In genomic region chr6:41200296-41200900, GRCh38 we compare ENCODE assay signal across 9 cellular contexts. TPM values are rescaled to one million over a fixed set of nuclear protein-coding genes. Genes with fewer than 3 reads are reported as not detected.
DNase-seq lines count a peak whose midpoint lies in the region; ATAC-seq, FAIRE-seq and TF ChIP-seq lines count a peak whose summit lies in the region.
"Had no signal": no experiment of that assay in that cellular context is flagged by ENCODE, and none has a peak within 500 bp of the region (broad histone marks: within the 10 kb centered on the region; RNA-seq: fewer than 3 reads in every experiment).

No MANE protein-coding gene starts in this region.

- CTCF ChIA-PET in activated CD4-positive, alpha-beta T cell treated with anti-CD3 and anti-CD28 coated beads, Interleukin-2, amount 10 ng/mL, durations not matched to agents 7 days and 5 days (lab: Charles Lee) = interaction anchor here (1.0 to 1.6 kb wide), 3 partner anchors 10 to 18 kb away, joined by 4 to 7 read pairs (median 6); no protein-coding TSS in a partner anchor

- H3K4me1 ChIP-seq in spleen = peaks cover 11 to 78% (median 43%) of the 10 kb centered on the region in 6 donors
- H3K4me1 ChIP-seq in suprapubic skin = peaks cover 4% of the 10 kb centered on the region

- 19 to 42% (median 23%) methylated on average over 2 of the region's 2 CpGs for WGBS in spleen, 5 donors
- 72% methylated on average over 2 of the region's 2 CpGs for WGBS in suprapubic skin

- intact Hi-C loops in spleen (cut with DNase I; ENCODE audit: low total_unique reads) = no loop called here

- peak overlapping the region; percentile 77 to 97 (median 94) for H3K27ac ChIP-seq in spleen
- no peak overlapping the region for H3K27ac ChIP-seq in suprapubic skin

- H3K4me3 Mint-ChIP-seq in IgD-negative memory B cell = peak overlapping the region; percentile 81 to 90 (median 85)
- H3K4me3 Mint-ChIP-seq in activated CD4-positive, alpha-beta T cell treated with anti-CD3 and anti-CD28 coated beads, Interleukin-2, amount 10 ng/mL, durations not matched to agents 7 days and 5 days = peak overlapping the region; percentile 72

- no peaks in the 10 kb centered on the region for H3K9me3 ChIP-seq in spleen
- H3K9me3 ChIP-seq in suprapubic skin = no peaks in the 10 kb centered on the region

- H3K36me3 ChIP-seq in spleen (peaks cover 0 to 26% (median 0%) of the 10 kb centered on the region in 6 donors), suprapubic skin (no peaks in the 10 kb centered on the region)

- FAIRE-seq in GM12891 (lab: Jason Lieb, UNC) = no peak

- H3K27me3 Mint-ChIP-seq in IgD-negative memory B cell = peaks cover 3% of the 10 kb centered on the region
- H3K27me3 Mint-ChIP-seq in activated CD4-positive, alpha-beta T cell treated with anti-CD3 and anti-CD28 coated beads, Interleukin-2, amount 10 ng/mL, durations not matched to agents 7 days and 5 days = no peaks in the 10 kb centered on the region

- H3K4me3 ChIP-seq in spleen = peak overlapping the region in 7 of 8 donors; percentile 18 to 68 (median 35)
- H3K4me3 ChIP-seq in suprapubic skin = no peak overlapping the region

- H3K9me3 Mint-ChIP-seq in IgD-negative memory B cell = peaks cover 0 to 4% (median 0%) of the 10 kb centered on the region in 3 donors
- peaks cover 13% of the 10 kb centered on the region for H3K9me3 Mint-ChIP-seq in activated CD4-positive, alpha-beta T cell treated with anti-CD3 and anti-CD28 coated beads, Interleukin-2, amount 10 ng/mL, durations not matched to agents 7 days and 5 days

- POLR2A ChIA-PET in activated CD4-positive, alpha-beta T cell treated with anti-CD3 and anti-CD28 coated beads, Interleukin-2, amount 10 ng/mL, durations not matched to agents 7 days and 5 days (lab: Charles Lee) = interaction anchor here (1.2 kb wide), 1 partner anchor 11 kb away, joined by 3 read pairs; no protein-coding TSS in a partner anchor

- no peak for TF ChIP-seq EP300 in suprapubic skin (IDR thresholded peaks at IDR 0.05)

- TF ChIP-seq POLR2A in GM12891 (IDR thresholded peaks at IDR 0.05; ENCODE audit: low read depth, low read length) (no peak), spleen (IDR thresholded peaks at IDR 0.05) (peak in 1 of 3 donors; percentile 8), suprapubic skin (IDR thresholded peaks at IDR 0.05) (no peak)

- TF ChIP-seq CTCF in spleen (IDR thresholded peaks at IDR 0.05 in 8 of 11, conservative IDR thresholded peaks at IDR 0.05 in 3 of 11) (peak in 2 of 11 experiments; percentile 5 to 7), omental fat pad (IDR thresholded peaks at IDR 0.05) (no peak), suprapubic skin (IDR thresholded peaks at IDR 0.05) (no peak)

- peaks cover 10% of the 10 kb centered on the region for H3K36me3 Mint-ChIP-seq in IgD-negative memory B cell
- H3K36me3 Mint-ChIP-seq in activated CD4-positive, alpha-beta T cell treated with anti-CD3 and anti-CD28 coated beads, Interleukin-2, amount 10 ng/mL, durations not matched to agents 7 days and 5 days (ENCODE audit: low read depth) = peaks cover 41% of the 10 kb centered on the region

- peak overlapping the region; percentile 90 to 96 (median 93) for H3K27ac Mint-ChIP-seq in IgD-negative memory B cell
- peak overlapping the region; percentile 95 for H3K27ac Mint-ChIP-seq in activated CD4-positive, alpha-beta T cell treated with anti-CD3 and anti-CD28 coated beads, Interleukin-2, amount 10 ng/mL, durations not matched to agents 7 days and 5 days

- ATAC-seq in esophagus mucosa (peak; percentile 29), omental fat pad (ENCODE audit: low FRiP score) (no peak)

- DNase-seq in GM12891 (ENCODE audit: insufficient read length, low spot score) (no peak), spleen (peak; percentile 90), omental fat pad (ENCODE audit: low spot score) (no peak), suprapubic skin (ENCODE audit: low spot score in 2 of 2) (no peak), NCI-H2171 treated with DMSO at 0.1 percent for 48 hours (lab: John Stamatoyannopoulos, UW) (no peak)
- DNase-seq in activated CD4-positive, alpha-beta T cell treated with anti-CD3 and anti-CD28 coated beads, Interleukin-2, amount 10 ng/mL, durations not matched to agents 7 days and 5 days = peak; percentile 88

- H3K27me3 ChIP-seq in spleen (replicated peaks in 1 of 7) (no peaks in the 10 kb centered on the region), suprapubic skin (peaks cover 10% of the 10 kb centered on the region)

- peaks cover 36 to 54% (median 46%) of the 10 kb centered on the region in 3 donors for H3K4me1 Mint-ChIP-seq in IgD-negative memory B cell
- H3K4me1 Mint-ChIP-seq in activated CD4-positive, alpha-beta T cell treated with anti-CD3 and anti-CD28 coated beads, Interleukin-2, amount 10 ng/mL, durations not matched to agents 7 days and 5 days = peaks cover 78% of the 10 kb centered on the region

TF ChIP-seq in GM12891, 5 proteins besides CTCF, POLR2A, EP300 and RAD21:
- TF ChIP-seq POU2F2 (IDR thresholded peaks at IDR 0.05; ENCODE audit: low read depth, low read length) = no peak
- peak; percentile 34; the same call in 1 of the 2 replicates for TF ChIP-seq SPI1 (IDR thresholded peaks at IDR 0.05; ENCODE audit: low read depth, low read length)

RNA-seq across cellular contexts. Expression of gene TREML2, which starts 0.6 kb away (rescaled TPM):
- polyA plus RNA-seq in GM12891 (2012; ENCODE audit: low read depth, missing spikeins) = 4.2 TPM
- polyA plus RNA-seq in IgD-negative memory B cell = 12.4 TPM
- total RNA-seq in activated CD4-positive, alpha-beta T cell treated with anti-CD3 and anti-CD28 coated beads, Interleukin-2, amount 10 ng/mL, durations not matched to agents 7 days and 5 days = 10 to 100 TPM; 22.9 to 25.8 TPM
- total RNA-seq in esophagus mucosa = 0.04 TPM
- total RNA-seq in spleen = 10 to 100 TPM in 5 of 7 donors, 1 to 10 TPM in 2; 7.4 to 28.8 (median 12.2) TPM
- 1 to 10 TPM; 1.9 to 5.4 (median 4.6) TPM for polyA plus RNA-seq in spleen
- 1 to 10 TPM in 1 of 4 donors, under 1 TPM in 3; 0.19 to 4.3 (median 0.34) TPM for total RNA-seq in omental fat pad
- total RNA-seq in suprapubic skin = not detected
- total RNA-seq: fibroblast of lung had no signal
- polyA plus RNA-seq: fibroblast of lung had no signal

RNA-seq across cellular contexts. Expression of gene TREML4, which starts 27.8 kb away (rescaled TPM):
- polyA plus RNA-seq in GM12891 (2012; ENCODE audit: low read depth, missing spikeins) = 0.06 TPM
- polyA plus RNA-seq in IgD-negative memory B cell = 2.2 TPM
- not detected for total RNA-seq in activated CD4-positive, alpha-beta T cell treated with anti-CD3 and anti-CD28 coated beads, Interleukin-2, amount 10 ng/mL, durations not matched to agents 7 days and 5 days
- not detected for total RNA-seq in esophagus mucosa
- 1 to 10 TPM in 1 of 7 donors, not detected in 6; 2.2 TPM for total RNA-seq in spleen
- polyA plus RNA-seq in spleen = under 1 TPM in 1 of 3 donors, not detected in 2; 0.44 TPM
- total RNA-seq in omental fat pad = not detected
- not detected for total RNA-seq in suprapubic skin
- total RNA-seq: fibroblast of lung had no signal
- polyA plus RNA-seq: fibroblast of lung had no signal

RNA-seq across cellular contexts. Expression of gene TREM2, which starts 37.5 kb away (rescaled TPM):
- polyA plus RNA-seq in GM12891 (2012; ENCODE audit: low read depth, missing spikeins) = not detected
- polyA plus RNA-seq in IgD-negative memory B cell = not detected
- not detected for total RNA-seq in activated CD4-positive, alpha-beta T cell treated with anti-CD3 and anti-CD28 coated beads, Interleukin-2, amount 10 ng/mL, durations not matched to agents 7 days and 5 days
- total RNA-seq in esophagus mucosa = 1.7 TPM
- under 1 TPM in 3 of 7 donors, not detected in 4; 0.64 to 0.97 (median 0.73) TPM for total RNA-seq in spleen
- 10 to 100 TPM in 1 of 3 donors, under 1 TPM in 2; 0.59 to 18.3 (median 0.74) TPM for polyA plus RNA-seq in spleen
- total RNA-seq in omental fat pad = 100 to 1,000 TPM in 1 of 4 donors, 1 to 10 TPM in 2, not detected in 1; 3.1 to 119 (median 6.8) TPM
- under 1 TPM in 1 of 4 donors, not detected in 3; 0.99 TPM for total RNA-seq in suprapubic skin
- polyA plus RNA-seq: fibroblast of lung had no signal

RNA-seq across cellular contexts. Expression of gene TREML1, which starts 46.3 kb away (rescaled TPM):
- polyA plus RNA-seq in GM12891 (2012; ENCODE audit: low read depth, missing spikeins) = not detected
- 3.0 TPM for polyA plus RNA-seq in IgD-negative memory B cell
- total RNA-seq in activated CD4-positive, alpha-beta T cell treated with anti-CD3 and anti-CD28 coated beads, Interleukin-2, amount 10 ng/mL, durations not matched to agents 7 days and 5 days = not detected
- 0.16 TPM for total RNA-seq in esophagus mucosa
- 10 to 100 TPM in 3 of 7 donors, 1 to 10 TPM in 4; 3.3 to 19.2 (median 7.2) TPM for total RNA-seq in spleen
- polyA plus RNA-seq in spleen = 1 to 10 TPM; 1.2 to 3.6 (median 1.5) TPM
- total RNA-seq in omental fat pad = 1 to 10 TPM in 1 of 4 donors, under 1 TPM in 1, not detected in 2; 0.56 to 5.3 TPM
- not detected for total RNA-seq in suprapubic skin
- total RNA-seq: fibroblast of lung had no signal
- polyA plus RNA-seq: fibroblast of lung had no signal

Comparison
In these comparisons a context has a peak if more than half of its experiments do, and no peak if none do; other contexts are left out.
1. DNase-seq: peak in activated CD4-positive, alpha-beta T cell treated with anti-CD3 and anti-CD28 coated beads, Interleukin-2, amount 10 ng/mL, durations not matched to agents 7 days and 5 days (single experiment) and spleen (single experiment); none in GM12891 (single experiment), omental fat pad (single experiment), suprapubic skin (0 of 2) and NCI-H2171 treated with DMSO at 0.1 percent for 48 hours (single experiment).